1 cellular context compared by ENCODE assay signal in genomic region chr4:186644737-186645261, GRCh38.
TF ChIP-seq lines count a peak whose summit lies in the region.

No MANE protein-coding gene starts in this region.

TF ChIP-seq in WTC11, 78 proteins besides CTCF, POLR2A, EP300 and RAD21 (continued from another document):
- TF ChIP-seq USF2 (CRISPR knock-in tag; IDR thresholded peaks at IDR 0.05) (no peak), MLX (CRISPR knock-in tag; IDR thresholded peaks at IDR 0.05) (no peak)
TF ChIP-seq in WTC11: peak in this region for 0.
